16 cellular contexts compared by ENCODE assay signal in genomic region chr1:21654209-21654608, GRCh38. TPM values are rescaled to one million over a fixed set of nuclear protein-coding genes. Genes with fewer than 3 reads are reported as not detected.
"Had no signal": no experiment of that assay in that cellular context is flagged by ENCODE, and none has a peak within 500 bp of the region (broad histone marks: within the 10 kb centered on the region; RNA-seq: fewer than 3 reads in every experiment).

No MANE protein-coding gene starts in this region.

- H3K9me3 ChIP-seq: esophagus squamous epithelium, gastroesophageal sphincter, ovary, right atrium auricular region, sigmoid colon had no signal

- H3K9me3 Mint-ChIP-seq: nephron progenitor cell; stimulated activated naive B cell treated with anti-CD40 and anti-IgM and Interleukin-4, amounts not matched to agents 10 μg/mL and 1 μg/mL and 100 μg/mL, for 72 hours; stimulated activated naive CD8-positive, alpha-beta T cell treated with anti-CD3 and anti-CD28 coated beads, Interleukin-15, amount 100 ng/mL, for 72 hours; type B pancreatic cell had no signal

- H3K27me3 ChIP-seq: ovary, right atrium auricular region had no signal

- H3K36me3 ChIP-seq: esophagus squamous epithelium, gastroesophageal sphincter, ovary, right atrium auricular region, sigmoid colon had no signal

- H3K36me3 Mint-ChIP-seq: naive thymus-derived CD4-positive, alpha-beta T cell; stimulated activated naive B cell treated with anti-CD40 and anti-IgM and Interleukin-4, amounts not matched to agents 10 μg/mL and 1 μg/mL and 100 μg/mL, for 72 hours; type B pancreatic cell had no signal

- H3K4me3 ChIP-seq: esophagus squamous epithelium, gastroesophageal sphincter, ovary, right atrium auricular region, sigmoid colon, skin epidermis had no signal

- H3K27ac ChIP-seq: esophagus squamous epithelium, gastroesophageal sphincter, ovary, right atrium auricular region, sigmoid colon, skin epidermis had no signal

- H3K27ac Mint-ChIP-seq: naive thymus-derived CD4-positive, alpha-beta T cell; nephron progenitor cell; stimulated activated naive B cell treated with anti-CD40 and anti-IgM and Interleukin-4, amounts not matched to agents 10 μg/mL and 1 μg/mL and 100 μg/mL, for 72 hours; stimulated activated naive CD8-positive, alpha-beta T cell treated with anti-CD3 and anti-CD28 coated beads, Interleukin-15, amount 100 ng/mL, for 72 hours; type B pancreatic cell had no signal

- H3K4me3 Mint-ChIP-seq: naive thymus-derived CD4-positive, alpha-beta T cell; nephron progenitor cell; stimulated activated naive B cell treated with anti-CD40 and anti-IgM and Interleukin-4, amounts not matched to agents 10 μg/mL and 1 μg/mL and 100 μg/mL, for 72 hours; stimulated activated naive CD8-positive, alpha-beta T cell treated with anti-CD3 and anti-CD28 coated beads, Interleukin-15, amount 100 ng/mL, for 72 hours; type B pancreatic cell had no signal

- DNase-seq: esophagus squamous epithelium; foreskin fibroblast; glutamatergic neuron; mammary epithelial cell; naive thymus-derived CD4-positive, alpha-beta T cell; nephron progenitor cell; ovary; sigmoid colon; stimulated activated CD4-positive, alpha-beta T cell treated with anti-CD3 and anti-CD28 coated beads, Interleukin-2, amount 100 ng/mL, for 24 hours; stimulated activated CD4-positive, alpha-beta T cell treated with anti-CD3 and anti-CD28 coated beads, Interleukin-4, amount 100 ng/mL, for 4 hours; stimulated activated naive B cell treated with anti-CD40 and anti-IgM and Interleukin-4, amounts not matched to agents 10 μg/mL and 1 μg/mL and 100 μg/mL, for 72 hours; stimulated activated naive CD8-positive, alpha-beta T cell treated with anti-CD3 and anti-CD28 coated beads, Interleukin-15, amount 100 ng/mL, for 72 hours had no signal

RNA-seq across cellular contexts. Expression of gene RAP1GAP, which starts 14.9 kb away (rescaled TPM):
- polyA plus RNA-seq: naive thymus-derived CD4-positive, alpha-beta T cell had no signal
